Comparison of ENCODE assay signal across 21 cellular contexts in genomic region chr3:170162630-170163029, GRCh38. TPM values are rescaled to one million over a fixed set of nuclear protein-coding genes. Genes with fewer than 3 reads are reported as not detected.
A peak's percentile ranks its signal among the peaks of the same experiment; 100 is the strongest.
DNase-seq lines count a peak whose midpoint lies in the region; ATAC-seq, FAIRE-seq and TF ChIP-seq lines count a peak whose summit lies in the region.
"Had no signal": no experiment of that assay in that cellular context is flagged by ENCODE, and none has a peak within 500 bp of the region (broad histone marks: within the 10 kb centered on the region; RNA-seq: fewer than 3 reads in every experiment).

No MANE protein-coding gene starts in this region.

- CTCF ChIA-PET in CD8-positive, alpha-beta T cell (lab: Charles Lee) = interaction anchor here (0.6 kb wide), 1 partner anchor 39 kb away, joined by 4 read pairs; no protein-coding TSS in a partner anchor
- CTCF ChIA-PET in HEK293 (lab: Yijun Ruan, JAX) = no interaction called here

- peaks cover 37% of the 10 kb centered on the region for H3K4me1 ChIP-seq in CD8-positive, alpha-beta T cell (ENCODE audit: insufficient read depth, low read length)
- no peaks in the 10 kb centered on the region for H3K4me1 ChIP-seq in HEK293 (ENCODE audit: control insufficient read depth, insufficient read depth, low read length)
- H3K4me1 ChIP-seq in kidney (ENCODE audit: control insufficient read depth in 1 of 2, insufficient read depth in 1 of 2, low read depth in 1 of 2, low read length in 2 of 2) = peaks cover 0 to 3% of the 10 kb centered on the region in 2 donors
- peaks cover 8% of the 10 kb centered on the region for H3K4me1 ChIP-seq in colonic mucosa

- no peaks in the 10 kb centered on the region for H3K27me3 ChIP-seq in CD8-positive, alpha-beta T cell (ENCODE audit: insufficient read depth, low read length)
- no peaks in the 10 kb centered on the region for H3K27me3 ChIP-seq in colonic mucosa
- H3K27me3 ChIP-seq: BLaER1 treated with 17β-estradiol and CSF1 and Interleukin-3, amounts not matched to agents 10 nM and 100 nM; MG63; suprapubic skin had no signal

- no peak overlapping the region for H3K4me3 ChIP-seq in CD8-positive, alpha-beta T cell (ENCODE audit: low read depth, low read length)
- no peak overlapping the region for H3K4me3 ChIP-seq in HEK293 (ENCODE audit: low read depth, low read length)
- H3K4me3 ChIP-seq in kidney (ENCODE audit: low read length in 2 of 2) = no peak overlapping the region
- H3K4me3 ChIP-seq in colonic mucosa = no peak overlapping the region
- H3K4me3 ChIP-seq: BLaER1 treated with 17β-estradiol and CSF1 and Interleukin-3, amounts not matched to agents 10 nM and 100 nM; GM23338; lower lobe of right lung; MG63; suprapubic skin had no signal

- FAIRE-seq in kidney (lab: Jason Lieb, UNC) = no peak
- FAIRE-seq: frontal cortex had no signal

- peaks cover 19% of the 10 kb centered on the region for H3K36me3 ChIP-seq in CD8-positive, alpha-beta T cell (ENCODE audit: insufficient read depth, low read length)
- peaks cover 24 to 62% of the 10 kb centered on the region in 2 experiments for H3K36me3 ChIP-seq in HEK293 (ENCODE audit: control insufficient read depth in 2 of 2, insufficient read depth in 1 of 2, low read length in 2 of 2)
- H3K36me3 ChIP-seq in kidney (ENCODE audit: control insufficient read depth in 1 of 2, insufficient read depth in 2 of 2, low read length in 2 of 2) = peaks cover 11 to 16% of the 10 kb centered on the region in 2 donors
- no peaks in the 10 kb centered on the region for H3K36me3 ChIP-seq in colonic mucosa

- TF ChIP-seq CTCF in CD8-positive, alpha-beta T cell (IDR thresholded peaks at IDR 0.05) = no peak
- TF ChIP-seq CTCF in HEK293 (tag by site-specific recombination; IDR thresholded peaks at IDR 0.05) = no peak
- TF ChIP-seq CTCF in kidney (IDR thresholded peaks at IDR 0.05; ENCODE audit: borderline replicate concordance, extremely low read depth, insufficient read depth) = no peak
- TF ChIP-seq CTCF in colonic mucosa (IDR thresholded peaks at IDR 0.05) = no peak

- H3K4me3 Mint-ChIP-seq in CD8-positive, alpha-beta T cell = no peak overlapping the region
- peak overlapping the region; percentile 28 for H3K4me3 Mint-ChIP-seq in activated naive CD8-positive, alpha-beta T cell
- H3K4me3 Mint-ChIP-seq in naive thymus-derived CD8-positive, alpha-beta T cell = peak overlapping the region in 7 of 10 donors; percentile 0 to 34 (median 15)
- H3K4me3 Mint-ChIP-seq: GM23338, neural crest cell had no signal

- H3K27ac Mint-ChIP-seq in CD8-positive, alpha-beta T cell = peak overlapping the region; percentile 39
- peak overlapping the region; percentile 83 for H3K27ac Mint-ChIP-seq in activated naive CD8-positive, alpha-beta T cell
- peak overlapping the region; percentile 3 to 87 (median 70) for H3K27ac Mint-ChIP-seq in naive thymus-derived CD8-positive, alpha-beta T cell
- H3K27ac Mint-ChIP-seq: GM23338 had no signal

- H3K9ac ChIP-seq in kidney (ENCODE audit: low read length in 2 of 2) (no peak overlapping the region), colonic mucosa (ENCODE audit: low read depth in 2 of 2, low read length in 2 of 2) (no peak overlapping the region)
- H3K9ac ChIP-seq: BLaER1 treated with 17β-estradiol and CSF1 and Interleukin-3, amounts not matched to agents 10 nM and 100 nM; SK-N-SH had no signal

- no peak for ATAC-seq in CD8-positive, alpha-beta T cell
- ATAC-seq in naive thymus-derived CD8-positive, alpha-beta T cell = no peak
- ATAC-seq: GM23338, lower lobe of right lung had no signal

- H3K9me3 Mint-ChIP-seq in CD8-positive, alpha-beta T cell = no peaks in the 10 kb centered on the region
- peaks cover 5% of the 10 kb centered on the region for H3K9me3 Mint-ChIP-seq in activated naive CD8-positive, alpha-beta T cell (ENCODE audit: low read depth)
- H3K9me3 Mint-ChIP-seq in naive thymus-derived CD8-positive, alpha-beta T cell = no peaks in the 10 kb centered on the region

- H3K4me1 Mint-ChIP-seq in CD8-positive, alpha-beta T cell (ENCODE audit: low read depth) = peaks cover 64% of the 10 kb centered on the region
- H3K4me1 Mint-ChIP-seq in activated naive CD8-positive, alpha-beta T cell (ENCODE audit: low read depth) = peaks cover 59% of the 10 kb centered on the region
- peaks cover 32 to 76% (median 68%) of the 10 kb centered on the region in 4 donors for H3K4me1 Mint-ChIP-seq in naive thymus-derived CD8-positive, alpha-beta T cell
- H3K4me1 Mint-ChIP-seq: GM23338, neural crest cell had no signal

- H3K27ac ChIP-seq in CD8-positive, alpha-beta T cell (ENCODE audit: low read depth, low read length) = no peak overlapping the region
- no peak overlapping the region for H3K27ac ChIP-seq in HEK293 (ENCODE audit: extremely low read depth, low read depth, low read length)
- no peak overlapping the region for H3K27ac ChIP-seq in kidney (ENCODE audit: low read depth in 2 of 2, low read length in 2 of 2)
- H3K27ac ChIP-seq in colonic mucosa = no peak overlapping the region
- H3K27ac ChIP-seq: BLaER1 treated with 17β-estradiol and CSF1 and Interleukin-3, amounts not matched to agents 10 nM and 100 nM; lower lobe of right lung; suprapubic skin had no signal

- H3K36me3 Mint-ChIP-seq in CD8-positive, alpha-beta T cell = peaks cover 79% of the 10 kb centered on the region
- H3K36me3 Mint-ChIP-seq in activated naive CD8-positive, alpha-beta T cell = peaks cover 30% of the 10 kb centered on the region
- peaks cover 10 to 94% (median 44%) of the 10 kb centered on the region in 3 donors for H3K36me3 Mint-ChIP-seq in naive thymus-derived CD8-positive, alpha-beta T cell

- H3K27me3 Mint-ChIP-seq in CD8-positive, alpha-beta T cell (ENCODE audit: low read depth) = no peaks in the 10 kb centered on the region
- H3K27me3 Mint-ChIP-seq in activated naive CD8-positive, alpha-beta T cell = no peaks in the 10 kb centered on the region
- no peaks in the 10 kb centered on the region for H3K27me3 Mint-ChIP-seq in naive thymus-derived CD8-positive, alpha-beta T cell

- intact Hi-C loops in CD8-positive, alpha-beta T cell (cut with DNase I, micrococcal nuclease) = loop anchor here in 1 of 2 experiments (5.0 kb wide), 1 partner anchor 35 kb away; no protein-coding TSS in a partner anchor
- intact Hi-C loops in kidney (cut with DNase I) (no loop called here), colonic mucosa (cut with DNase I) (no loop called here)

- DNase-seq in CD8-positive, alpha-beta T cell = no peak
- no peak for DNase-seq in naive thymus-derived CD8-positive, alpha-beta T cell
- no peak for DNase-seq in NCI-H1105 (lab: John Stamatoyannopoulos, UW)
- DNase-seq in kidney = no peak
- DNase-seq in colonic mucosa = no peak
- DNase-seq: activated naive CD4-positive, alpha-beta T cell treated with anti-CD3 and anti-CD28 coated beads, Interleukin-2, amount 50 U/mL, for 16 hours; cerebellar nuclear complex; lower lobe of right lung; MG63; NCI-H1930; NCI-H526; OCI-M1; SK-N-SH; stimulated activated CD4-positive, alpha-beta T cell treated with anti-CD3 and anti-CD28 coated beads, Interleukin-1b, Interleukin-23, amount 100 ng/mL, for 48 hours had no signal

- POLR2A ChIA-PET in CD8-positive, alpha-beta T cell (lab: Charles Lee) = interaction anchor here (0.8 kb wide), 1 partner anchor 8 kb away, joined by 3 read pairs; no protein-coding TSS in a partner anchor
- POLR2A ChIA-PET in HEK293 (lab: Yijun Ruan, JAX) = no interaction called here
- POLR2A ChIA-PET in naive thymus-derived CD8-positive, alpha-beta T cell (lab: Charles Lee) = no interaction called here

- H3K9me3 ChIP-seq in CD8-positive, alpha-beta T cell (ENCODE audit: low read length) = no peaks in the 10 kb centered on the region
- H3K9me3 ChIP-seq in HEK293 (ENCODE audit: control insufficient read depth, insufficient read depth, low read depth, low read length) = no peaks in the 10 kb centered on the region
- H3K9me3 ChIP-seq in kidney (ENCODE audit: control insufficient read depth in 1 of 2, low read length in 2 of 2) = no peaks in the 10 kb centered on the region
- H3K9me3 ChIP-seq in colonic mucosa = no peaks in the 10 kb centered on the region
- H3K9me3 ChIP-seq: lower lobe of right lung, MG63, SK-N-SH, suprapubic skin had no signal

TF ChIP-seq in HEK293, 187 proteins besides CTCF, POLR2A, EP300 and RAD21:
- 0 out of 2 replicates have a peak, but pooled peaks have one; percentile 12 for TF ChIP-seq EGR2 (tag by site-specific recombination; IDR thresholded peaks at IDR 0.05; ENCODE audit: low read depth)
- peak; percentile 58 for TF ChIP-seq ZNF600 (tag by site-specific recombination; IDR thresholded peaks at IDR 0.05)
- no peak for TF ChIP-seq ZNF677 (tag by site-specific recombination; IDR thresholded peaks at IDR 0.05)
- TF ChIP-seq ZNF302 (tag by site-specific recombination; IDR thresholded peaks at IDR 0.05; ENCODE audit: low read depth) = no peak
- no peak for TF ChIP-seq ZNF707 (tag by site-specific recombination; IDR thresholded peaks at IDR 0.05)
- no peak for TF ChIP-seq ZNF426 (tag by site-specific recombination; IDR thresholded peaks at IDR 0.05)
- 0 out of 2 replicates have a peak, but pooled peaks have one; percentile 20 for TF ChIP-seq ATF2 (tag by site-specific recombination; IDR thresholded peaks at IDR 0.05; ENCODE audit: low read depth)
- TF ChIP-seq ZNF610 (tag by site-specific recombination; IDR thresholded peaks at IDR 0.05; ENCODE audit: borderline replicate concordance) = no peak
TF ChIP-seq in HEK293: peak in this region for 3.

RNA-seq across cellular contexts. Expression of gene PHC3, which starts 18.9 kb away (rescaled TPM):
- 100 to 1,000 TPM; 131 to 136 TPM for total RNA-seq in CD8-positive, alpha-beta T cell
- total RNA-seq in naive thymus-derived CD8-positive, alpha-beta T cell = 100 to 1,000 TPM; 166 to 187 TPM
- polyA plus RNA-seq in naive thymus-derived CD8-positive, alpha-beta T cell = 10 to 100 TPM; 34.5 to 54.8 (median 38.8) TPM
- total RNA-seq in kidney = 85.6 TPM
- 3.6 TPM for polyA plus RNA-seq in kidney (ENCODE audit: insufficient read depth, low read depth, low replicate concordance)
- 10 to 100 TPM; 36.4 to 49.4 TPM for total RNA-seq in colonic mucosa

RNA-seq across cellular contexts. Expression of gene PRKCI, which starts 59.6 kb away (rescaled TPM):
- total RNA-seq in CD8-positive, alpha-beta T cell = 10 to 100 TPM; 17.6 to 20.2 TPM
- total RNA-seq in naive thymus-derived CD8-positive, alpha-beta T cell = 10 to 100 TPM; 23.4 to 27.8 TPM
- polyA plus RNA-seq in naive thymus-derived CD8-positive, alpha-beta T cell = 10 to 100 TPM; 10.8 to 15.0 (median 14.1) TPM
- 41.5 TPM for total RNA-seq in kidney
- polyA plus RNA-seq in kidney (ENCODE audit: insufficient read depth, low read depth, low replicate concordance) = 12.6 TPM
- total RNA-seq in colonic mucosa = 10 to 100 TPM; 34.4 to 48.2 TPM
